Comparison of ENCODE assay signal across 1 cellular context in genomic region chr4:95524184-95524583, GRCh38.
TF ChIP-seq lines count a peak whose summit lies in the region.

No MANE protein-coding gene starts in this region.

TF ChIP-seq in H1, 55 proteins besides CTCF, POLR2A, EP300 and RAD21 (continued from another document):
- TF ChIP-seq CHD7 (IDR thresholded peaks at IDR 0.05; ENCODE audit: insufficient replicate concordance, low read length) (no peak), SIN3A (conservative IDR thresholded peaks at IDR 0.05 in 1 of 2, IDR thresholded peaks at IDR 0.05 in 1 of 2; ENCODE audit: low read depth in 1 of 2, low read length in 2 of 2) (no peak), CREB1 (IDR thresholded peaks at IDR 0.05) (no peak), NRF1 (IDR thresholded peaks at IDR 0.05; ENCODE audit: low read depth, low read length) (no peak), SP1 (IDR thresholded peaks at IDR 0.05; ENCODE audit: low read depth, low read length) (no peak)
TF ChIP-seq in H1: peak in this region for 0.
